ENCODE assay signal across 8 cellular contexts in genomic region chr1:36387141-36387949, GRCh38. TPM values are rescaled to one million over a fixed set of nuclear protein-coding genes. Genes with fewer than 3 reads are reported as not detected.
DNase-seq lines count a peak whose midpoint lies in the region; ATAC-seq and TF ChIP-seq lines count a peak whose summit lies in the region.

No MANE protein-coding gene starts in this region.

- CTCF ChIA-PET in MCF 10A (lab: Yijun Ruan, JAX), result interaction anchor here (0.6 to 1.9 kb wide), 11 partner anchors 10 to 104 kb away, joined by 3 to 17 read pairs (median 4); partner anchors contain the start of gene LSM10

- H3K36me3 Mint-ChIP-seq in MCF 10A (ENCODE audit: insufficient read depth, unreplicated experiment), result peaks cover 25% of the 10 kb centered on the region

- TF ChIP-seq POLR2A in right lobe of liver (IDR thresholded peaks at IDR 0.05) (no peak), tibial nerve (IDR thresholded peaks at IDR 0.05) (no peak)

- H3K36me3 ChIP-seq in right lobe of liver (peaks cover 0 to 14% (median 2%) of the 10 kb centered on the region in 4 donors), tibial nerve (peaks cover 0 to 28% (median 9%) of the 10 kb centered on the region in 3 donors)

- TF ChIP-seq EP300 in tibial nerve (IDR thresholded peaks at IDR 0.05), result no peak

- ATAC-seq in right lobe of liver, result peak in 1 of 4 donors; percentile 4

- TF ChIP-seq CTCF in MCF 10A (IDR thresholded peaks at IDR 0.05; ENCODE audit: unreplicated experiment) (no peak), right lobe of liver (IDR thresholded peaks at IDR 0.05) (no peak), tibial nerve (IDR thresholded peaks at IDR 0.05) (peak in 1 of 5 experiments; percentile 4)

- BruUV-seq in MCF 10A (replicated peaks; lab: Mats Ljungman, UMichigan), result no TSS peak

- peaks cover 33% of the 10 kb centered on the region for H3K4me1 Mint-ChIP-seq in MCF 10A (ENCODE audit: insufficient read depth, unreplicated experiment)

- peak overlapping the region; percentile 90 to 96 (median 93) for H3K27ac ChIP-seq in right lobe of liver
- peak overlapping the region; percentile 92 to 97 (median 96) for H3K27ac ChIP-seq in tibial nerve

- H3K4me3 ChIP-seq in right lobe of liver, result peak overlapping the region; percentile 30 to 99 (median 54)
- H3K4me3 ChIP-seq in tibial nerve, result peak overlapping the region in 1 of 4 donors; percentile 88

- POLR2A ChIA-PET in MCF 10A (lab: Yijun Ruan, JAX), result interaction anchor here (0.6 to 6.2 kb wide), 28 partner anchors 10 to 1090 kb away, joined by 3 to 148 read pairs (median 4); partner anchors contain the start of genes LSM10, MRPS15, OSCP1 and SH3D21

- H3K4me1 ChIP-seq in right lobe of liver (peaks cover 0 to 44% (median 19%) of the 10 kb centered on the region in 4 donors), tibial nerve (peaks cover 0 to 56% (median 36%) of the 10 kb centered on the region in 4 donors)

- DNase-seq in EH (ENCODE audit: low read depth) (peak; percentile 91), NCI-H69 (lab: John Stamatoyannopoulos, UW) (peak; percentile 38), MCF 10A (ENCODE audit: unreplicated experiment) (peak; percentile 79), right lobe of liver (no peak), tibial nerve (ENCODE audit: low spot score in 2 of 2) (peak in 1 of 2 donors; percentile 66), cortex of kidney (lab: John Stamatoyannopoulos, UW) (no peak), retina (no peak), occipital lobe (lab: John Stamatoyannopoulos, UW) (no peak)

- peak overlapping the region; percentile 89 for H3K4me3 Mint-ChIP-seq in MCF 10A (ENCODE audit: unreplicated experiment)

- no peaks in the 10 kb centered on the region for H3K9me3 Mint-ChIP-seq in MCF 10A (ENCODE audit: unreplicated experiment)

- H3K27me3 Mint-ChIP-seq in MCF 10A (ENCODE audit: insufficient read depth, unreplicated experiment), result no peaks in the 10 kb centered on the region

- intact Hi-C loops in MCF 10A (cut with micrococcal nuclease) (no loop called here), right lobe of liver (cut with DNase I) (no loop called here)

- H3K27ac Mint-ChIP-seq in MCF 10A (ENCODE audit: low read depth, unreplicated experiment), result peak overlapping the region; percentile 99

- H3K27me3 ChIP-seq in right lobe of liver, result no peaks in the 10 kb centered on the region
- no peaks in the 10 kb centered on the region for H3K27me3 ChIP-seq in tibial nerve

- 38% methylated on average over 6 of the region's 10 CpGs for WGBS in right lobe of liver (ENCODE audit: insufficient coverage, low coverage, low lambda C conversion rate, missing lambda C conversion rate)
- 47 to 51% methylated on average over 10 of the region's 10 CpGs for WGBS in tibial nerve, 2 donors

- H3K9me3 ChIP-seq in right lobe of liver (no peaks in the 10 kb centered on the region), tibial nerve (no peaks in the 10 kb centered on the region)

RNA-seq across cellular contexts. Expression of gene STK40, which starts 1.6 kb away (rescaled TPM):
- 44.0 and 47.4 TPM in 2 replicates for total RNA-seq in MCF 10A (2022)
- 10 to 100 TPM; 22.7 to 45.5 (median 29.0) TPM for total RNA-seq in right lobe of liver
- 10 to 100 TPM; 25.7 to 39.3 (median 30.0) TPM for total RNA-seq in tibial nerve
- total RNA-seq in occipital lobe, result 13.1 TPM

RNA-seq across cellular contexts. Expression of gene LSM10, which starts 10.4 kb away (rescaled TPM):
- total RNA-seq in MCF 10A (2022) (42.3 and 49.8 TPM in 2 replicates), right lobe of liver (10 to 100 TPM; 15.2 to 42.0 (median 22.3) TPM), tibial nerve (10 to 100 TPM; 10.2 to 75.6 (median 34.7) TPM), occipital lobe (3.1 TPM)

Comparison
In these comparisons a context has a peak if more than half of its experiments do, and no peak if none do; other contexts are left out.
1. DNase-seq: peak in EH (single experiment), NCI-H69 (single experiment) and MCF 10A (single experiment); none in right lobe of liver (0 of 3), cortex of kidney (single experiment), retina (single experiment) and occipital lobe (single experiment).